25 cellular contexts compared by ENCODE assay signal in genomic region chr19:51541458-51542357, GRCh38. TPM values are rescaled to one million over a fixed set of nuclear protein-coding genes. Genes with fewer than 3 reads are reported as not detected.
DNase-seq lines count a peak whose midpoint lies in the region; ATAC-seq, FAIRE-seq and TF ChIP-seq lines count a peak whose summit lies in the region.
"Had no signal": no experiment of that assay in that cellular context is flagged by ENCODE, and none has a peak within 500 bp of the region (broad histone marks: within the 10 kb centered on the region; RNA-seq: fewer than 3 reads in every experiment).

No MANE protein-coding gene starts in this region.

- H3K4me3 Mint-ChIP-seq in activated CD4-positive, alpha-beta T cell treated with anti-CD3 and anti-CD28 coated beads, Interleukin-2, amount 10 ng/mL, durations not matched to agents 24 days and 14 days = no peak overlapping the region
- H3K4me3 Mint-ChIP-seq in neural progenitor cell = no peak overlapping the region
- H3K4me3 Mint-ChIP-seq: H9, HFFc6 had no signal

- H3K9ac ChIP-seq in K562 (ENCODE audit: insufficient read depth in 1 of 2, low read depth in 2 of 2, low read length in 2 of 2) (peak overlapping the region; percentile 60 to 87), neural progenitor cell (no peak overlapping the region), mammary epithelial cell (ENCODE audit: insufficient read depth, low read length) (no peak overlapping the region), kidney (ENCODE audit: low read length in 2 of 2) (no peak overlapping the region)
- H3K9ac ChIP-seq: BLaER1 treated with 17β-estradiol and CSF1 and Interleukin-3, amounts not matched to agents 10 nM and 100 nM had no signal

- BruUV-seq in K562 (replicated peaks; lab: Mats Ljungman, UMichigan) (no TSS peak), mammary epithelial cell (replicated peaks; lab: Mats Ljungman, UMichigan) (no TSS peak)

- H3K36me3 Mint-ChIP-seq in activated CD4-positive, alpha-beta T cell treated with anti-CD3 and anti-CD28 coated beads, Interleukin-2, amount 10 ng/mL, durations not matched to agents 24 days and 14 days (ENCODE audit: low read depth) = no peaks in the 10 kb centered on the region
- H3K36me3 Mint-ChIP-seq in neural progenitor cell = no peaks in the 10 kb centered on the region
- H3K36me3 Mint-ChIP-seq: CD4-positive, alpha-beta memory T cell had no signal

- dilution Hi-C loops in mammary epithelial cell (cut with HindIII; ENCODE audit: low sequenced_read_pairs) = no loop called here

- H3K36me3 ChIP-seq in K562 (ENCODE audit: control insufficient read depth, insufficient read depth, low read length) (no peaks in the 10 kb centered on the region), mesodermal cell (ENCODE audit: control insufficient read depth, insufficient read depth, low read length) (no peaks in the 10 kb centered on the region), neural progenitor cell (no peaks in the 10 kb centered on the region), mammary epithelial cell (ENCODE audit: insufficient read depth, low read length) (no peaks in the 10 kb centered on the region), kidney (ENCODE audit: control insufficient read depth in 1 of 2, insufficient read depth in 2 of 2, low read length in 2 of 2) (no peaks in the 10 kb centered on the region)
- H3K36me3 ChIP-seq: BLaER1 treated with 17β-estradiol and CSF1 and Interleukin-3, amounts not matched to agents 10 nM and 100 nM had no signal

- no peaks in the 10 kb centered on the region; the same call in 1 of the 2 replicates for H3K9me3 ChIP-seq in K562 (replicated peaks; ENCODE audit: control insufficient read depth, insufficient read depth, low read depth, low read length)
- no peaks in the 10 kb centered on the region for H3K9me3 ChIP-seq in mesodermal cell (ENCODE audit: control insufficient read depth, low read length)
- H3K9me3 ChIP-seq in neural progenitor cell (ENCODE audit: low read depth) = no peaks in the 10 kb centered on the region
- no peaks in the 10 kb centered on the region for H3K9me3 ChIP-seq in mammary epithelial cell (replicated peaks; ENCODE audit: insufficient read depth, low read length)
- no peaks in the 10 kb centered on the region for H3K9me3 ChIP-seq in kidney (ENCODE audit: control insufficient read depth in 1 of 2, low read length in 2 of 2)
- H3K9me3 ChIP-seq: BLaER1 treated with 17β-estradiol and CSF1 and Interleukin-3, amounts not matched to agents 10 nM and 100 nM had no signal

- H3K27me3 ChIP-seq in K562 (ENCODE audit: control insufficient read depth in 2 of 2, insufficient read depth in 2 of 2, low read length in 2 of 2) (no peaks in the 10 kb centered on the region; a peak in 1 of 5 replicates), neural progenitor cell (no peaks in the 10 kb centered on the region), mammary epithelial cell (ENCODE audit: insufficient read depth, low read length) (no peaks in the 10 kb centered on the region)

- POLR2A ChIA-PET in K562 (lab: Yijun Ruan, JAX) = interaction anchor here (0.5 to 1.2 kb wide), 3 partner anchors 10 to 349 kb away, joined by 3 to 5 read pairs (median 3); no protein-coding TSS in a partner anchor

- H3K79me2 ChIP-seq in K562 (ENCODE audit: control insufficient read depth, insufficient read depth, low read length) = peaks cover 30% of the 10 kb centered on the region
- H3K79me2 ChIP-seq in neural progenitor cell (ENCODE audit: low read depth) = no peaks in the 10 kb centered on the region
- no peaks in the 10 kb centered on the region for H3K79me2 ChIP-seq in mammary epithelial cell (ENCODE audit: insufficient read depth, low read length)

- H3K4me1 Mint-ChIP-seq in activated CD4-positive, alpha-beta T cell treated with anti-CD3 and anti-CD28 coated beads, Interleukin-2, amount 10 ng/mL, durations not matched to agents 24 days and 14 days = peaks cover 5% of the 10 kb centered on the region
- H3K4me1 Mint-ChIP-seq in neural progenitor cell = no peaks in the 10 kb centered on the region
- H3K4me1 Mint-ChIP-seq: CD4-positive, alpha-beta memory T cell; H9 had no signal

- in situ Hi-C loops in K562 (cut with MboI) = no loop called here
- in situ Hi-C loops in mammary epithelial cell (cut with MboI; ENCODE audit: low sequenced_read_pairs in 2 of 2) = no loop called here

- CTCF ChIA-PET in K562 (lab: Yijun Ruan, JAX; ENCODE audit: low intra/inter-chr PET ratio) = no interaction called here
- CTCF ChIA-PET in mammary epithelial cell (lab: Charles Lee; ENCODE audit: low non-redundant PET) = no interaction called here

- peak overlapping the region; percentile 92 for H2AFZ ChIP-seq in K562 (ENCODE audit: low read depth, low read length)
- H2AFZ ChIP-seq in neural progenitor cell (replicated peaks) = no peak overlapping the region
- no peak overlapping the region for H2AFZ ChIP-seq in mammary epithelial cell (ENCODE audit: low read depth, low read length)

- DNase-seq in activated CD4-positive, alpha-beta T cell treated with anti-CD3 and anti-CD28 coated beads, Interleukin-2, amount 10 ng/mL, durations not matched to agents 24 days and 14 days = peak; percentile 42
- DNase-seq in activated CD4-positive, alpha-beta T cell treated with anti-CD3 and anti-CD28 coated beads for 48 hours = no peak
- DNase-seq in K562 (ENCODE audit: extremely low read depth in 1 of 4, low spot score in 3 of 4) = peak in 2 of 4 experiments; percentile 41 to 59
- no peak for DNase-seq in neural progenitor cell (ENCODE audit: low spot score)
- DNase-seq in mammary epithelial cell = no peak
- DNase-seq in kidney = no peak
- DNase-seq in NCI-H146 (lab: John Stamatoyannopoulos, UW) = no peak
- DNase-seq: ACHN; CD4-positive, alpha-beta memory T cell; DMS153; GDM1; H9; HFFc6; Kasumi-1; NCI-H187; NCI-H446; NCI-H526; PC-3; RPMI8226; SHP77 treated with DMSO at 0.1 percent for 48 hours had no signal

- H3K4me1 ChIP-seq in K562 (replicated peaks in 1 of 2; ENCODE audit: control insufficient read depth in 2 of 2, insufficient read depth in 2 of 2, low read length in 2 of 2) (peaks cover 50 to 51% of the 10 kb centered on the region in 2 experiments), mesodermal cell (ENCODE audit: control insufficient read depth, insufficient read depth, low read length, poor library complexity, severe bottlenecking) (peaks cover 24% of the 10 kb centered on the region), neural progenitor cell (no peaks in the 10 kb centered on the region), mammary epithelial cell (ENCODE audit: insufficient read depth, low read length) (no peaks in the 10 kb centered on the region), kidney (ENCODE audit: control insufficient read depth in 1 of 2, insufficient read depth in 1 of 2, low read depth in 1 of 2, low read length in 2 of 2) (no peaks in the 10 kb centered on the region)

- H4K20me1 ChIP-seq in K562 (replicated peaks; ENCODE audit: control insufficient read depth, insufficient read depth, low read length) (no peaks in the 10 kb centered on the region), neural progenitor cell (ENCODE audit: low read depth) (no peaks in the 10 kb centered on the region), mammary epithelial cell (ENCODE audit: insufficient read depth, low read length) (no peaks in the 10 kb centered on the region)

- no peak overlapping the region for H3K27ac Mint-ChIP-seq in activated CD4-positive, alpha-beta T cell treated with anti-CD3 and anti-CD28 coated beads, Interleukin-2, amount 10 ng/mL, durations not matched to agents 24 days and 14 days
- no peak overlapping the region for H3K27ac Mint-ChIP-seq in neural progenitor cell
- H3K27ac Mint-ChIP-seq: CD4-positive, alpha-beta memory T cell; HFFc6 had no signal

- peak; percentile 55 for TF ChIP-seq POLR2A in K562 (conservative IDR thresholded peaks at IDR 0.05)

- peak overlapping the region; percentile 12; the same call in 1 of the 2 replicates for H3K4me3 ChIP-seq in K562
- peak overlapping the region; percentile 14 for H3K4me3 ChIP-seq in mesodermal cell (ENCODE audit: extremely low read depth, insufficient read depth, low read length, poor library complexity, severe bottlenecking)
- no peak overlapping the region for H3K4me3 ChIP-seq in neural progenitor cell
- H3K4me3 ChIP-seq in mammary epithelial cell (replicated peaks in 1 of 3; ENCODE audit: insufficient read depth in 1 of 3, low read depth in 2 of 3, low read length in 3 of 3) = no peak overlapping the region
- no peak overlapping the region for H3K4me3 ChIP-seq in kidney (ENCODE audit: low read length in 2 of 2)
- H3K4me3 ChIP-seq: BLaER1 treated with 17β-estradiol and CSF1 and Interleukin-3, amounts not matched to agents 10 nM and 100 nM; SK-N-MC had no signal

- H3K27ac ChIP-seq in K562 (ENCODE audit: extremely low read depth, low read depth, low read length) (peak overlapping the region; percentile 74), mesodermal cell (ENCODE audit: low read depth, low read length, severe bottlenecking) (peak overlapping the region; percentile 53), neural progenitor cell (no peak overlapping the region), mammary epithelial cell (ENCODE audit: insufficient read depth, low read depth, low read length) (no peak overlapping the region), kidney (ENCODE audit: low read depth in 2 of 2, low read length in 2 of 2) (no peak overlapping the region)
- H3K27ac ChIP-seq: 22Rv1, SK-N-MC had no signal

- H3K27me3 Mint-ChIP-seq in activated CD4-positive, alpha-beta T cell treated with anti-CD3 and anti-CD28 coated beads, Interleukin-2, amount 10 ng/mL, durations not matched to agents 24 days and 14 days = peaks cover 25% of the 10 kb centered on the region
- peaks cover 10% of the 10 kb centered on the region for H3K27me3 Mint-ChIP-seq in neural progenitor cell (ENCODE audit: insufficient read depth, low read depth)

- peak; percentile 70 for ATAC-seq in K562
- ATAC-seq: PC-3 had no signal

- FAIRE-seq in K562 (lab: Jason Lieb, UNC) (peak; percentile 55), kidney (lab: Jason Lieb, UNC) (no peak)

- H3K9me3 Mint-ChIP-seq in activated CD4-positive, alpha-beta T cell treated with anti-CD3 and anti-CD28 coated beads, Interleukin-2, amount 10 ng/mL, durations not matched to agents 24 days and 14 days = no peaks in the 10 kb centered on the region
- no peaks in the 10 kb centered on the region for H3K9me3 Mint-ChIP-seq in neural progenitor cell

- TF ChIP-seq RAD21 in K562 (CRISPR knock-in tag; conservative IDR thresholded peaks at IDR 0.05 in 1 of 2, IDR thresholded peaks at IDR 0.05 in 1 of 2) = 0 out of 4 replicates have a peak, but pooled peaks of 1 of the 2 experiments have one; percentile 8

- H3K4me2 ChIP-seq in K562 (ENCODE audit: insufficient read depth, low read length) = peak overlapping the region; percentile 74
- H3K4me2 ChIP-seq in neural progenitor cell = no peak overlapping the region
- H3K4me2 ChIP-seq in mammary epithelial cell (ENCODE audit: insufficient read depth, low read depth, low read length) = no peak overlapping the region

- WGBS in K562 (ENCODE audit: insufficient coverage, low coverage, missing lambda C conversion rate) = 10% methylated on average over 10 of the region's 10 CpGs
- WGBS in mesodermal cell (ENCODE audit: insufficient coverage in 2 of 2), 2 experiments = 53 to 63% methylated on average over 8 to 10 of the region's 10 CpGs
- 15% methylated on average over 9 of the region's 10 CpGs for WGBS in mammary epithelial cell (ENCODE audit: low coverage, missing lambda C conversion rate)

- intact Hi-C loops in activated CD4-positive, alpha-beta T cell treated with anti-CD3 and anti-CD28 coated beads, Interleukin-2, amount 10 ng/mL, durations not matched to agents 24 days and 14 days (cut with micrococcal nuclease) = no loop called here
- intact Hi-C loops in K562 (cut with micrococcal nuclease) = no loop called here
- intact Hi-C loops in mammary epithelial cell (cut with micrococcal nuclease) = no loop called here
- intact Hi-C loops in kidney (cut with DNase I) = no loop called here

- H3F3A ChIP-seq in neural progenitor cell (ENCODE audit: low read depth) = no peaks in the 10 kb centered on the region

- TF ChIP-seq EP300 in K562 (IDR thresholded peaks at IDR 0.05; ENCODE audit: low read length) = no peak

- no peaks in the 10 kb centered on the region for H3K9me1 ChIP-seq in K562 (ENCODE audit: control insufficient read depth, insufficient read depth, low read length)

- TF ChIP-seq CTCF in K562 (IDR thresholded peaks at IDR 0.05 in 2 of 3, conservative IDR thresholded peaks at IDR 0.05 in 1 of 3; ENCODE audit: insufficient read depth in 2 of 3, low read depth in 1 of 3, low read length in 3 of 3) (no peak), neural progenitor cell (IDR thresholded peaks at IDR 0.05) (no peak), mammary epithelial cell (conservative IDR thresholded peaks at IDR 0.05 in 1 of 2, IDR thresholded peaks at IDR 0.05 in 1 of 2; ENCODE audit: extremely low read depth in 1 of 2, insufficient read depth in 1 of 2, low read depth in 1 of 2, low read length in 2 of 2) (no peak), kidney (IDR thresholded peaks at IDR 0.05; ENCODE audit: borderline replicate concordance, extremely low read depth, insufficient read depth) (no peak)

RNA-seq across cellular contexts. Expression of gene SIGLEC6, which starts 10.2 kb away (rescaled TPM):
- 0.91 and 0.95 TPM in 2 replicates for total RNA-seq in activated CD4-positive, alpha-beta T cell treated with anti-CD3 and anti-CD28 coated beads, Interleukin-2, amount 10 ng/mL, durations not matched to agents 24 days and 14 days
- 0.67 TPM in 1 of 2 replicates, not detected in the other for total RNA-seq in K562 (2011; cell fraction: chromatin; rRNA removed; ENCODE audit: low replicate concordance)
- total RNA-seq in K562 (2011; cell fraction: nucleolus; rRNA removed) = 0.26 and 0.67 TPM in 2 replicates
- total RNA-seq in K562 (2011; cell fraction: nucleoplasm; rRNA removed) = 0.46 and 0.51 TPM in 2 replicates
- total RNA-seq in K562 (2014; rRNA removed) (1.00 and 1.0 TPM in 2 replicates), K562 (2014; rRNA removed; fragmentation: Illumina TruSeq; extraction: Trizol) (0.73 TPM in 2 replicates), K562 (2015; rRNA removed; fragmentation: Illumina TruSeq; extraction: Trizol) (17.5 and 21.9 TPM in 2 replicates), K562 (2021) (0.58 and 0.71 TPM in 2 replicates), neural progenitor cell (ENCODE audit: low replicate concordance) (not detected in 2 replicates), mammary epithelial cell (not detected), kidney (4.8 TPM)
- polyA plus RNA-seq in K562 (2011; rRNA removed) (0.57 and 1.8 TPM in 2 replicates), K562 (2014; fragmentation: Illumina TruSeq; extraction: Trizol) (0.59 and 0.65 TPM in 2 replicates), K562 (2014; fragmentation: Nextera tagmentation; extraction: Ambion mirVana) (under 1 TPM; 0.03 to 0.13 TPM), K562 (2014; rRNA removed) (0.77 and 0.81 TPM in 2 replicates), mammary epithelial cell (not detected), kidney (ENCODE audit: insufficient read depth, low read depth, low replicate concordance) (not detected)
- 0.49 and 1.0 TPM in 2 replicates for polyA plus RNA-seq in K562 (2011; cell fraction: cytosol; rRNA removed)
- polyA plus RNA-seq in K562 (2011; cell fraction: nucleus; rRNA removed) = 1.4 and 2.2 TPM in 2 replicates
- 7.2 and 41.7 TPM in 2 replicates for polyA plus RNA-seq in K562 (2012)
- 0.81 and 1.6 TPM in 2 replicates for polyA minus RNA-seq in K562 (2011; rRNA and poly(A)+ RNA removed)
- not detected in 2 replicates for polyA minus RNA-seq in K562 (2011; cell fraction: cytosol; rRNA and poly(A)+ RNA removed)
- polyA minus RNA-seq in K562 (2011; cell fraction: nucleus; rRNA and poly(A)+ RNA removed) = 0.27 and 1.4 TPM in 2 replicates
- polyA plus RNA-seq in mesodermal cell (2013, experiment 1 of 2) = 0.22 TPM
- not detected for polyA plus RNA-seq in mesodermal cell (2013, experiment 2 of 2)
- not detected for polyA minus RNA-seq in mammary epithelial cell
- total RNA-seq: CD4-positive, alpha-beta memory T cell; HFFc6; MCF 10A; PC-3 had no signal

RNA-seq across cellular contexts. Expression of gene ZNF175, which starts 29.4 kb away (rescaled TPM):
- 8.5 and 10.2 TPM in 2 replicates for total RNA-seq in activated CD4-positive, alpha-beta T cell treated with anti-CD3 and anti-CD28 coated beads, Interleukin-2, amount 10 ng/mL, durations not matched to agents 24 days and 14 days
- 53.3 and 97.8 TPM in 2 replicates for total RNA-seq in K562 (2011; cell fraction: chromatin; rRNA removed; ENCODE audit: low replicate concordance)
- total RNA-seq in K562 (2011; cell fraction: nucleolus; rRNA removed) = 31.9 and 40.5 TPM in 2 replicates
- 60.0 and 79.1 TPM in 2 replicates for total RNA-seq in K562 (2011; cell fraction: nucleoplasm; rRNA removed)
- total RNA-seq in K562 (2014; rRNA removed) (5.8 and 6.6 TPM in 2 replicates), K562 (2014; rRNA removed; fragmentation: Illumina TruSeq; extraction: Trizol) (19.0 and 22.1 TPM in 2 replicates), K562 (2015; rRNA removed; fragmentation: Illumina TruSeq; extraction: Trizol) (13.9 and 14.0 TPM in 2 replicates), K562 (2021) (19.5 and 23.7 TPM in 2 replicates), neural progenitor cell (ENCODE audit: low replicate concordance) (5.0 and 8.1 TPM in 2 replicates), mammary epithelial cell (1 to 10 TPM; 4.8 to 6.9 TPM), kidney (20.1 TPM)
- polyA plus RNA-seq in K562 (2011; rRNA removed) (37.1 and 37.9 TPM in 2 replicates), K562 (2014; fragmentation: Illumina TruSeq; extraction: Trizol) (17.5 and 21.4 TPM in 2 replicates), K562 (2014; fragmentation: Nextera tagmentation; extraction: Ambion mirVana) (1 to 10 TPM; 3.7 to 4.4 TPM), K562 (2014; rRNA removed) (11.1 and 12.8 TPM in 2 replicates), mammary epithelial cell (1.8 TPM), kidney (ENCODE audit: insufficient read depth, low read depth, low replicate concordance) (3.3 TPM)
- polyA plus RNA-seq in K562 (2011; cell fraction: cytosol; rRNA removed) = 5.6 and 11.8 TPM in 2 replicates
- 40.2 and 52.7 TPM in 2 replicates for polyA plus RNA-seq in K562 (2011; cell fraction: nucleus; rRNA removed)
- polyA plus RNA-seq in K562 (2012) = 23.6 and 33.7 TPM in 2 replicates
- 38.3 and 54.3 TPM in 2 replicates for polyA minus RNA-seq in K562 (2011; rRNA and poly(A)+ RNA removed)
- 13.5 and 26.7 TPM in 2 replicates for polyA minus RNA-seq in K562 (2011; cell fraction: cytosol; rRNA and poly(A)+ RNA removed)
- polyA minus RNA-seq in K562 (2011; cell fraction: nucleus; rRNA and poly(A)+ RNA removed) = 19.4 and 42.9 TPM in 2 replicates
- 11.2 TPM for polyA plus RNA-seq in mesodermal cell (2013, experiment 1 of 2)
- 9.0 TPM for polyA plus RNA-seq in mesodermal cell (2013, experiment 2 of 2)
- 8.4 TPM for polyA minus RNA-seq in mammary epithelial cell

RNA-seq across cellular contexts. Expression of gene SIGLEC12, which starts 40.1 kb away (rescaled TPM):
- total RNA-seq in activated CD4-positive, alpha-beta T cell treated with anti-CD3 and anti-CD28 coated beads, Interleukin-2, amount 10 ng/mL, durations not matched to agents 24 days and 14 days = 0.98 and 1.5 TPM in 2 replicates
- total RNA-seq in K562 (2011; cell fraction: chromatin; rRNA removed; ENCODE audit: low replicate concordance) = 1.7 and 3.3 TPM in 2 replicates
- total RNA-seq in K562 (2011; cell fraction: nucleolus; rRNA removed) = 3.0 TPM in 2 replicates
- 2.5 and 2.7 TPM in 2 replicates for total RNA-seq in K562 (2011; cell fraction: nucleoplasm; rRNA removed)
- total RNA-seq in K562 (2014; rRNA removed) (0.45 and 0.69 TPM in 2 replicates), K562 (2014; rRNA removed; fragmentation: Illumina TruSeq; extraction: Trizol) (0.26 and 0.33 TPM in 2 replicates), K562 (2015; rRNA removed; fragmentation: Illumina TruSeq; extraction: Trizol) (0.83 and 0.90 TPM in 2 replicates), K562 (2021) (0.69 and 0.83 TPM in 2 replicates), neural progenitor cell (ENCODE audit: low replicate concordance) (not detected in 2 replicates), mammary epithelial cell (not detected), kidney (0.66 TPM)
- polyA plus RNA-seq in K562 (2011; rRNA removed) (1.3 and 3.1 TPM in 2 replicates), K562 (2014; fragmentation: Illumina TruSeq; extraction: Trizol) (0.61 and 1.3 TPM in 2 replicates), K562 (2014; fragmentation: Nextera tagmentation; extraction: Ambion mirVana) (under 1 TPM; 0.08 to 0.10 TPM), K562 (2014; rRNA removed) (0.54 and 0.85 TPM in 2 replicates), mammary epithelial cell (not detected), kidney (ENCODE audit: insufficient read depth, low read depth, low replicate concordance) (not detected)
- polyA plus RNA-seq in K562 (2011; cell fraction: cytosol; rRNA removed) = 1.9 and 2.3 TPM in 2 replicates
- 7.8 and 9.4 TPM in 2 replicates for polyA plus RNA-seq in K562 (2011; cell fraction: nucleus; rRNA removed)
- 0.90 and 2.6 TPM in 2 replicates for polyA plus RNA-seq in K562 (2012)
- polyA minus RNA-seq in K562 (2011; rRNA and poly(A)+ RNA removed) = 2.0 and 2.7 TPM in 2 replicates
- 1.5 TPM in 1 of 2 replicates, not detected in the other for polyA minus RNA-seq in K562 (2011; cell fraction: cytosol; rRNA and poly(A)+ RNA removed)
- 2.7 and 6.8 TPM in 2 replicates for polyA minus RNA-seq in K562 (2011; cell fraction: nucleus; rRNA and poly(A)+ RNA removed)
- polyA plus RNA-seq in mesodermal cell (2013, experiment 1 of 2) = not detected
- polyA plus RNA-seq in mesodermal cell (2013, experiment 2 of 2) = not detected
- polyA minus RNA-seq in mammary epithelial cell = not detected
- total RNA-seq: CD4-positive, alpha-beta memory T cell; H9; HFFc6; MCF 10A; PC-3 had no signal
- polyA plus RNA-seq: CD4-positive, alpha-beta memory T cell had no signal

Comparison
In these comparisons a context has a peak if more than half of its experiments do, and no peak if none do; other contexts are left out.
1. H3K27ac ChIP-seq: peak in K562 (single experiment) and mesodermal cell (single experiment); none in neural progenitor cell (single experiment), mammary epithelial cell (single experiment) and kidney (0 of 2).
2. H3K4me3 ChIP-seq: peak in K562 (single experiment) and mesodermal cell (single experiment); none in neural progenitor cell (single experiment), mammary epithelial cell (0 of 3) and kidney (0 of 2).
3. H3K9ac ChIP-seq: peak in K562 (2 of 2); none in neural progenitor cell (single experiment), mammary epithelial cell (single experiment) and kidney (0 of 2).